8 cellular contexts compared by ENCODE assay signal in genomic region chr11:12673924-12674570, GRCh38. TPM values are rescaled to one million over a fixed set of nuclear protein-coding genes. Genes with fewer than 3 reads are reported as not detected.
DNase-seq lines count a peak whose midpoint lies in the region; ATAC-seq and TF ChIP-seq lines count a peak whose summit lies in the region.

Gene TEAD1, plus strand, starts transcription at chr11:12674421.

- H3K9ac ChIP-seq in HUES6 (ENCODE audit: low read length) (peak within 1 kb of the TSS; percentile 91), fibroblast of lung (ENCODE audit: insufficient read depth, low read length) (peak within 1 kb of the TSS; percentile 76)

- intact Hi-C loops in CD4-positive, alpha-beta T cell (cut with DNase I, micrococcal nuclease), result no loop called here

- no peak within 1 kb of the TSS for H3K27ac ChIP-seq in CD4-positive, alpha-beta T cell (ENCODE audit: low read depth, low read length)
- H3K27ac ChIP-seq in HUES6 (ENCODE audit: low read depth, low read length), result peak within 1 kb of the TSS; percentile 89; the same call in 1 of the 2 replicates
- H3K27ac ChIP-seq in Peyer's patch, result peak within 1 kb of the TSS; percentile 78 to 100 (median 93)
- H3K27ac ChIP-seq in fibroblast of lung (ENCODE audit: insufficient read depth, low read length), result peak within 1 kb of the TSS; percentile 94

- H3K4me3 Mint-ChIP-seq in CD4-positive, alpha-beta T cell, result peak within 1 kb of the TSS; percentile 84
- peak within 1 kb of the TSS; percentile 66 to 87 (median 80) for H3K4me3 Mint-ChIP-seq in naive B cell

- H3K36me3 Mint-ChIP-seq in CD4-positive, alpha-beta T cell (ENCODE audit: low read depth), result no peaks in the 10 kb centered on the region
- H3K36me3 Mint-ChIP-seq in naive B cell, result peaks cover 4 to 18% of the 10 kb centered on the region in 2 donors

- ATAC-seq in CD4-positive, alpha-beta T cell (ENCODE audit: poor library complexity), result peak; percentile 89
- ATAC-seq in GM21390 (IDR thresholded peaks at IDR 0.05; ENCODE audit: unreplicated experiment) (peak; percentile 90), naive B cell (ENCODE audit: low read depth in 2 of 2) (peak; percentile 52 to 55)

- H3K27me3 ChIP-seq in CD4-positive, alpha-beta T cell (ENCODE audit: control insufficient read depth, insufficient read depth, low read length), result peaks cover 83% of the 10 kb centered on the region
- peaks cover 14% of the 10 kb centered on the region; the same call in 1 of the 2 replicates for H3K27me3 ChIP-seq in HUES6 (ENCODE audit: control insufficient read depth, insufficient read depth, low read length)
- no peaks in the 10 kb centered on the region for H3K27me3 ChIP-seq in Peyer's patch
- H3K27me3 ChIP-seq in fibroblast of lung (ENCODE audit: control insufficient read depth, insufficient read depth, low read length), result no peaks in the 10 kb centered on the region

- peaks cover 84% of the 10 kb centered on the region for H3K27me3 Mint-ChIP-seq in CD4-positive, alpha-beta T cell
- peaks cover 50 to 60% (median 58%) of the 10 kb centered on the region in 3 donors for H3K27me3 Mint-ChIP-seq in naive B cell

- no peaks in the 10 kb centered on the region for H3K9me3 ChIP-seq in CD4-positive, alpha-beta T cell (ENCODE audit: control insufficient read depth, low read length)
- no peaks in the 10 kb centered on the region for H3K9me3 ChIP-seq in HUES6 (ENCODE audit: control insufficient read depth, insufficient read depth, low read depth, low read length)
- no peaks in the 10 kb centered on the region for H3K9me3 ChIP-seq in Peyer's patch
- no peaks in the 10 kb centered on the region for H3K9me3 ChIP-seq in fibroblast of lung (ENCODE audit: control insufficient read depth, insufficient read depth, low read depth, low read length)

- no peaks in the 10 kb centered on the region for H4K20me1 ChIP-seq in fibroblast of lung (ENCODE audit: control insufficient read depth, extremely low read depth, insufficient read depth, low read length)

- H3K4me2 ChIP-seq in fibroblast of lung (ENCODE audit: extremely low read depth, insufficient read depth, low read length), result peak within 1 kb of the TSS; percentile 93

- peak within 1 kb of the TSS; percentile 81 for H3K4me3 ChIP-seq in HUES6 (ENCODE audit: low read depth, low read length)
- H3K4me3 ChIP-seq in Peyer's patch, result peak within 1 kb of the TSS; percentile 48 to 93 (median 69)
- H3K4me3 ChIP-seq in fibroblast of lung (replicated peaks in 1 of 4; ENCODE audit: control extremely low read depth in 1 of 4, insufficient read depth in 1 of 4, low read depth in 3 of 4, low read length in 4 of 4), result peak within 1 kb of the TSS; percentile 75 to 99 (median 82)

- H3K4me1 ChIP-seq in HUES6 (ENCODE audit: control insufficient read depth, insufficient read depth, low read length) (peaks cover 34% of the 10 kb centered on the region), Peyer's patch (no peaks in the 10 kb centered on the region), fibroblast of lung (ENCODE audit: control insufficient read depth, extremely low read depth, insufficient read depth, low read length) (peaks cover 5% of the 10 kb centered on the region)

- CTCF ChIA-PET in CD4-positive, alpha-beta T cell (lab: Charles Lee), result no interaction called here

- TF ChIP-seq POLR2A in Peyer's patch (IDR thresholded peaks at IDR 0.05), result peak; percentile 68 to 72

- peak within 1 kb of the TSS; percentile 43 for H3K27ac Mint-ChIP-seq in CD4-positive, alpha-beta T cell
- H3K27ac Mint-ChIP-seq in naive B cell, result peak within 1 kb of the TSS in 1 of 6 donors; percentile 87

- peaks cover 45% of the 10 kb centered on the region for H3K79me2 ChIP-seq in fibroblast of lung (ENCODE audit: control insufficient read depth, insufficient read depth, low read length)

- H3K9me3 Mint-ChIP-seq in CD4-positive, alpha-beta T cell, result no peaks in the 10 kb centered on the region
- peaks cover 2 to 16% (median 8%) of the 10 kb centered on the region in 7 donors for H3K9me3 Mint-ChIP-seq in naive B cell

- peaks cover 6% of the 10 kb centered on the region for H3K4me1 Mint-ChIP-seq in CD4-positive, alpha-beta T cell (ENCODE audit: low read depth)
- H3K4me1 Mint-ChIP-seq in naive B cell, result peaks cover 0 to 8% (median 4%) of the 10 kb centered on the region in 3 donors

- peak within 1 kb of the TSS; percentile 85 for H2AFZ ChIP-seq in fibroblast of lung (ENCODE audit: low read length)

- no peak for TF ChIP-seq CTCF in CD4-positive, alpha-beta T cell (IDR thresholded peaks at IDR 0.05)
- TF ChIP-seq CTCF in Peyer's patch (IDR thresholded peaks at IDR 0.05), result no peak
- no peak for TF ChIP-seq CTCF in fibroblast of lung (conservative IDR thresholded peaks at IDR 0.05 in 1 of 2, IDR thresholded peaks at IDR 0.05 in 1 of 2; ENCODE audit: low read depth in 1 of 2, low read length in 2 of 2)

- peaks cover 8% of the 10 kb centered on the region; the same call in 1 of the 2 replicates for H3K36me3 ChIP-seq in HUES6 (ENCODE audit: control insufficient read depth, insufficient read depth, low read length)
- no peaks in the 10 kb centered on the region for H3K36me3 ChIP-seq in Peyer's patch
- H3K36me3 ChIP-seq in fibroblast of lung (ENCODE audit: control insufficient read depth, insufficient read depth, low read length), result no peaks in the 10 kb centered on the region

- POLR2A ChIA-PET in CD4-positive, alpha-beta T cell (lab: Charles Lee), result interaction anchor here (1.0 kb wide), 1 partner anchor 214 kb away, joined by 3 read pairs; no protein-coding TSS in a partner anchor

- peak; percentile 52 to 85 (median 74) for DNase-seq in CD4-positive, alpha-beta T cell
- DNase-seq in Peyer's patch, result peak; percentile 58 to 99 (median 94)
- DNase-seq in activated T-helper 9 cell treated with anti-CD3 and anti-CD28 coated beads, Interleukin-2, amount 50 U/mL, for 16 hours (ENCODE audit: low read depth), result peak; percentile 76
- DNase-seq in fibroblast of lung (ENCODE audit: low read depth in 2 of 2), result peak; percentile 94 to 96
- peak; percentile 33 for DNase-seq in naive B cell
- peak; percentile 64 to 70 for DNase-seq in stimulated activated CD8-positive, alpha-beta memory T cell treated with anti-CD3 and anti-CD28 coated beads, Interleukin-7, amount 100 ng/mL, for 4 hours (ENCODE audit: low read depth in 2 of 2)

RNA-seq across cellular contexts. Expression of gene TEAD1, which starts in this region (rescaled TPM):
- under 1 TPM in 1 of 2 experiments, not detected in 1; 0.11 TPM for total RNA-seq in CD4-positive, alpha-beta T cell
- total RNA-seq in Peyer's patch, result 100 to 1,000 TPM in 1 of 4 donors, 10 to 100 TPM in 3; 34.5 to 125 (median 65.1) TPM
- 65.0 and 121 TPM in 2 replicates for total RNA-seq in fibroblast of lung
- polyA plus RNA-seq in fibroblast of lung, result 78.9 and 88.6 TPM in 2 replicates
- polyA plus RNA-seq in fibroblast of lung (2012), result 58.0 and 90.2 TPM in 2 replicates
- polyA minus RNA-seq in fibroblast of lung (ENCODE audit: low replicate concordance), result 97.1 and 105 TPM in 2 replicates
- not detected for polyA plus RNA-seq in naive B cell (ENCODE audit: low read depth in 6 of 6)

Comparison
In these comparisons a context has a peak if more than half of its experiments do, and no peak if none do; other contexts are left out.
1. RNA of gene TEAD1 (total RNA-seq): 65.0 to 121 TPM in fibroblast of lung and 34.5 to 125 TPM in Peyer's patch; 0.11 TPM in CD4-positive, alpha-beta T cell; every median in the first group is over 10 times any median in the second.
2. RNA of gene TEAD1 (polyA plus RNA-seq): 58.0 to 90.2 TPM in fibroblast of lung; not detected in naive B cell; every median in the first group is over 10 times any median in the second.
3. Peak in DNase-seq and ATAC-seq in CD4-positive, alpha-beta T cell; RNA of the gene not detected or under 1 TPM.
4. Peak in DNase-seq and ATAC-seq in naive B cell; RNA of the gene not detected or under 1 TPM.
5. DNase-seq: peak in every context shown above with its lines; median percentile 95 in fibroblast of lung; 94 in Peyer's patch; 76 in activated T-helper 9 cell treated with anti-CD3 and anti-CD28 coated beads, Interleukin-2, amount 50 U/mL, for 16 hours; 74 in CD4-positive, alpha-beta T cell; 67 in stimulated activated CD8-positive, alpha-beta memory T cell treated with anti-CD3 and anti-CD28 coated beads, Interleukin-7, amount 100 ng/mL, for 4 hours; 33 in naive B cell.
6. Peak in every context shown above with its lines, with median percentiles within 50 percentile points of each other: ATAC-seq and H3K4me3 ChIP-seq.